In the genomic region with DNA sequence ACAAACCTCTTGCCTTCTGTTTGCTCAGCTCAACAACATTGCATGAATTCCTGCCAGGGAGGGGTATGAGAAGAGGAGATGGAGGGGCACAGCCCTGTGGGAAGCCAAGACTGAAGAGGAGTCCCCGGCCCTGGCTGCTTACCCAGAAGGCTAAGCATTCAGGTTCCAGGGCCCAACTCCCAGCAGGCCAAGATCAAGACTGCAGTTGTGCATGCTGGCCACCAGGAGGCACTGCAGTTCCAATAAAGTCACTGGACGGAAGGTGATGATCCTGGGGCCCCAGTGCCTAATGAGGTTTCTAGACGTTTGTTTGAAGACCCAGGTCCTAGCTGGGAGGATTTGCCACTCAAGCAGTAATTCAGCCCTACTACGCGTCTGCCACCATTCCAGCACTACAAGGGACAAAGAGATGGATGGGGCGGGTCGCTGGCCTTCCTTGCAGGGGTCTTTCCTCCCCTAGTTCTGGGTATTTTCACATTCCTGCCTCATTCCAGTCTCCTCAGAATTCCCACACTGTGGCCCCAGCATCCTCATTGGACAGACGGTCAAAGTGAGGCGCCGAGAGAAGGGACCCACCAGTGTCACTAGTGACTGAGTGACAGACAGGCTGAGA, we compare ENCODE assay signal across 8 cellular contexts. TPM values are rescaled to one million over a fixed set of nuclear protein-coding genes. Genes with fewer than 3 reads are reported as not detected.
A peak's percentile ranks its signal among the peaks of the same experiment; 100 is the strongest.
DNase-seq lines count a peak whose midpoint lies in the region; ATAC-seq and TF ChIP-seq lines count a peak whose summit lies in the region.

No MANE protein-coding gene starts in this region.

- TF ChIP-seq CTCF in neural crest cell (conservative IDR thresholded peaks at IDR 0.05) (peak; percentile 96), upper lobe of left lung (IDR thresholded peaks at IDR 0.05) (peak; percentile 71 to 96 (median 88))

- H3K27me3 Mint-ChIP-seq in neural crest cell (ENCODE audit: low read depth): peaks cover 22% of the 10 kb centered on the region

- no peaks in the 10 kb centered on the region for H3K36me3 Mint-ChIP-seq in neural crest cell (ENCODE audit: low read depth)

- peaks cover 4% of the 10 kb centered on the region for H3K4me1 Mint-ChIP-seq in neural crest cell

- 49 to 62% methylated on average over 6 to 9 of the region's 10 CpGs for WGBS in upper lobe of left lung, 2 donors

- no peak for TF ChIP-seq POLR2A in upper lobe of left lung (IDR thresholded peaks at IDR 0.05)

- no peak overlapping the region for H3K4me3 ChIP-seq in upper lobe of left lung

- H3K9me3 ChIP-seq in upper lobe of left lung: no peaks in the 10 kb centered on the region

- no peaks in the 10 kb centered on the region for H3K4me1 ChIP-seq in upper lobe of left lung

- no peak overlapping the region for H3K27ac ChIP-seq in upper lobe of left lung

- no peaks in the 10 kb centered on the region for H3K9me3 Mint-ChIP-seq in neural crest cell

- no peak overlapping the region for H3K27ac Mint-ChIP-seq in neural crest cell (ENCODE audit: unreplicated experiment)

- H3K36me3 ChIP-seq in upper lobe of left lung: no peaks in the 10 kb centered on the region

- H3K4me3 Mint-ChIP-seq in neural crest cell: no peak overlapping the region

- no peaks in the 10 kb centered on the region for H3K27me3 ChIP-seq in upper lobe of left lung

- no peak for TF ChIP-seq EP300 in upper lobe of left lung (IDR thresholded peaks at IDR 0.05)

- ATAC-seq in HG03135 (IDR thresholded peaks at IDR 0.05; ENCODE audit: unreplicated experiment) (peak; percentile 66), esophagus mucosa (peak; percentile 74), upper lobe of left lung (ENCODE audit: low FRiP score in 2 of 2) (peak in 1 of 2 donors; percentile 76), GM21825 (IDR thresholded peaks at IDR 0.05; ENCODE audit: unreplicated experiment) (no peak)

- DNase-seq in DMS79 treated with DMSO at 0.1 percent for 48 hours (lab: John Stamatoyannopoulos, UW) (peak; percentile 62), NCI-H82 (lab: John Stamatoyannopoulos, UW) (peak; percentile 75), neural crest cell (ENCODE audit: low read depth, low spot score) (peak; percentile 79), upper lobe of left lung (peak in 1 of 2 donors; percentile 41)
- peak; percentile 10 to 11 for DNase-seq in activated CD8-positive, alpha-beta memory T cell treated with anti-CD3 and anti-CD28 coated beads for 4 hours (ENCODE audit: low read depth in 2 of 2)

RNA-seq across cellular contexts. Expression of a gene that starts 23.6 kb away (rescaled TPM):
- total RNA-seq in esophagus mucosa (not detected), neural crest cell (0.05 TPM in 2 replicates), upper lobe of left lung (not detected)
